9 cellular contexts compared by ENCODE assay signal in genomic region chr3:49553320-49553689, GRCh38.
DNase-seq lines count a peak whose midpoint lies in the region; ATAC-seq, FAIRE-seq and TF ChIP-seq lines count a peak whose summit lies in the region.
"Had no signal": no experiment of that assay in that cellular context is flagged by ENCODE, and none has a peak within 500 bp of the region (broad histone marks: within the 10 kb centered on the region; RNA-seq: fewer than 3 reads in every experiment).

No MANE protein-coding gene starts in this region.

- peak overlapping the region; percentile 82 for H3K4me3 ChIP-seq in AG10803 (ENCODE audit: low read length)
- H3K4me3 ChIP-seq in HUES48 (ENCODE audit: low read depth, low read length), result peak overlapping the region; percentile 93; the same call in 1 of the 2 replicates
- peak overlapping the region; percentile 71 for H3K4me3 ChIP-seq in astrocyte of the spinal cord (ENCODE audit: low read depth, low read length)
- H3K4me3 ChIP-seq in mucosa of rectum (ENCODE audit: low read length in 2 of 2), result peak overlapping the region; percentile 58 to 78

- peak overlapping the region; percentile 79 for H3K27ac ChIP-seq in HUES48 (ENCODE audit: low read depth, low read length)
- H3K27ac ChIP-seq in mucosa of rectum (ENCODE audit: low read depth in 2 of 2, low read length in 2 of 2), result no peak overlapping the region

- DNase-seq in AG10803 (ENCODE audit: low read depth), result peak; percentile 28
- no peak for DNase-seq in astrocyte of the spinal cord (ENCODE audit: low read depth, low spot score)
- DNase-seq in activated naive CD4-positive, alpha-beta T cell treated with anti-CD3 and anti-CD28 coated beads, Interleukin-2, amount 50 U/mL, for 16 hours, result no peak
- DNase-seq in RCC 7860 (ENCODE audit: low spot score), result no peak
- DNase-seq: activated CD4-positive, alpha-beta T cell treated with anti-CD3 and anti-CD28 coated beads for 4 hours had no signal

- H3K27me3 ChIP-seq in HUES48 (ENCODE audit: control insufficient read depth, insufficient read depth, low read length) (peaks cover 13% of the 10 kb centered on the region), mucosa of rectum (ENCODE audit: control insufficient read depth in 2 of 2, insufficient read depth in 2 of 2, low read length in 2 of 2) (peaks cover 12 to 22% of the 10 kb centered on the region in 2 donors)

- H3K36me3 ChIP-seq in HUES48 (ENCODE audit: control insufficient read depth, insufficient read depth, low read length), result no peaks in the 10 kb centered on the region
- H3K36me3 ChIP-seq in mucosa of rectum (ENCODE audit: control insufficient read depth in 2 of 2, insufficient read depth in 2 of 2, low read length in 2 of 2), result no peaks in the 10 kb centered on the region

- in situ Hi-C loops in astrocyte of the spinal cord (cut with HindIII; ENCODE audit: low sequenced_read_pairs), result no loop called here

- FAIRE-seq in RCC 7860 (lab: Jason Lieb, UNC), result no peak

- H3K4me1 ChIP-seq in HUES48 (ENCODE audit: control insufficient read depth, insufficient read depth, low read length) (peaks cover 15% of the 10 kb centered on the region), mucosa of rectum (ENCODE audit: control insufficient read depth in 2 of 2, insufficient read depth in 2 of 2, low read length in 2 of 2) (peaks cover 0 to 9% of the 10 kb centered on the region in 2 donors)

- H3K9me3 ChIP-seq in HUES48 (ENCODE audit: control insufficient read depth, insufficient read depth, low read length), result no peaks in the 10 kb centered on the region
- H3K9me3 ChIP-seq in mucosa of rectum (ENCODE audit: control insufficient read depth in 2 of 2, low read length in 2 of 2), result no peaks in the 10 kb centered on the region

- ATAC-seq in HG03159 (IDR thresholded peaks at IDR 0.05; ENCODE audit: unreplicated experiment) (no peak), GM21447 (IDR thresholded peaks at IDR 0.05; ENCODE audit: unreplicated experiment) (no peak)

- H3K9ac ChIP-seq in HUES48 (ENCODE audit: low read depth, low read length) (no peak overlapping the region), mucosa of rectum (ENCODE audit: low read depth in 1 of 2, low read length in 2 of 2) (no peak overlapping the region)

- TF ChIP-seq CTCF in AG10803 (conservative IDR thresholded peaks at IDR 0.05; ENCODE audit: low read length) (no peak), astrocyte of the spinal cord (IDR thresholded peaks at IDR 0.05; ENCODE audit: low read depth, low read length) (no peak)
